In the genomic region with DNA sequence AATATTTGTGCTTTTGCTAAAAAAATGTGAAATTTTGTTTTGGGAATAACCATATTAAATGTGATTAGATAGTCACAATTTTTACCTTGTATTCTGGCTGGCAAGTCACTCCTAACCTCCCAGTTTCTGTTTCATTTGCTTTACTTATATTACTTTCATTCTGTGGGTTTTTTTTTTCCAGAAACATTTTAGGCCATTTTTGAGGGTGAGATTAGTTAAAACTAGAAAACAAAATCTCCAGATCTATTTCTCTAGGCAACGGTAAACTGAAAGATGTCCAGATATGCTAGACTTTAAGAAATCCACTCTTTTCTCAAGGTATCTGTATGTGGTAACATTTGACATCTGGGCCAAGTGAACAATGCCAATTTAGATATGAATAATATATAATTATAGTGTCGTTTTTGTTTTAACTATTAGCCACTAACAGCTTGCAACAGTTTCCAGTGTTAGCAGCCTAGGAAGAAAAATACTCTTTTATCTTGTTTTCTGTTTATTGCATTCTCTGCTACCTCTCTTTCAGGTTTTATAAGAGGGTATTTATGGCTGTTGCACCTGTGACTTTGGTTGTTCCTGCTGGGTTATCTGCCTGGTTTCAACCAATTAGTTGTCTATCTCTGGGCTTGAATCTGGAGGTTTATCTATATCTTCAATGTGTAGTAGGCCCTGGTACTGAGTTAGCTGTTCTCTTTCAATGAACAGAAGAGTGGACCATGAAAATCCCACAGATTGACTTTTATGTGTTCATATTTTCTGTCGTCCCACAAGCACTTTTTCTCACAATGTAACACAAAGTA, we compare ENCODE assay signal across 26 cellular contexts.
"Had no signal": no experiment of that assay in that cellular context is flagged by ENCODE, and none has a peak within 500 bp of the region (broad histone marks: within the 10 kb centered on the region; RNA-seq: fewer than 3 reads in every experiment).

No MANE protein-coding gene starts in this region.

- H3K9me3 Mint-ChIP-seq: activated naive CD4-positive, alpha-beta T cell treated with anti-CD3 and anti-CD28 coated beads, Interleukin-2, amount 10 ng/mL, durations not matched to agents 7 days and 5 days; activated naive CD8-positive, alpha-beta T cell treated with anti-CD3 and anti-CD28 coated beads, Interleukin-2, amount 10 ng/mL, durations not matched to agents 7 days and 5 days; activated T-helper 1 cell treated with anti-CD3 and anti-CD28 coated beads, Interleukin-12 subunit alpha, Interleukin-12 subunit beta, Interleukin-2, Interleukin-4 antibody, amounts not matched to agents 30 ng/mL and 10 ng/mL and 1 ng/mL, durations not matched to agents 14 hours and 24 hours and 36 hours; nephron progenitor cell had no signal

- H3K4me3 Mint-ChIP-seq: activated CD4-positive, alpha-beta T cell treated with anti-CD3 and anti-CD28 coated beads for 36 hours; activated naive CD4-positive, alpha-beta T cell treated with anti-CD3 and anti-CD28 coated beads, Interleukin-2, amount 10 ng/mL, durations not matched to agents 7 days and 5 days; activated naive CD8-positive, alpha-beta T cell treated with anti-CD3 and anti-CD28 coated beads, Interleukin-2, amount 10 ng/mL, durations not matched to agents 7 days and 5 days; activated T-helper 1 cell treated with anti-CD3 and anti-CD28 coated beads, Interleukin-12 subunit alpha, Interleukin-12 subunit beta, Interleukin-2, Interleukin-4 antibody, amounts not matched to agents 30 ng/mL and 10 ng/mL and 1 ng/mL, durations not matched to agents 14 hours and 24 hours and 36 hours; nephron progenitor cell had no signal

- H3K36me3 ChIP-seq: brain microvascular endothelial cell, gastrocnemius medialis, left ventricle myocardium inferior, neutrophil, right lobe of liver, thoracic aorta had no signal

- H3K4me1 Mint-ChIP-seq: activated CD4-positive, alpha-beta T cell treated with anti-CD3 and anti-CD28 coated beads for 36 hours; activated naive CD4-positive, alpha-beta T cell treated with anti-CD3 and anti-CD28 coated beads, Interleukin-2, amount 10 ng/mL, durations not matched to agents 7 days and 5 days; activated naive CD8-positive, alpha-beta T cell treated with anti-CD3 and anti-CD28 coated beads, Interleukin-2, amount 10 ng/mL, durations not matched to agents 7 days and 5 days; nephron progenitor cell had no signal

- H3K9me3 ChIP-seq: gastrocnemius medialis, left ventricle myocardium inferior, neutrophil, right lobe of liver, thoracic aorta had no signal

- H3K27ac ChIP-seq: brain microvascular endothelial cell, coronary artery, dorsolateral prefrontal cortex, gastrocnemius medialis, left ventricle myocardium inferior, neutrophil, right lobe of liver, thoracic aorta had no signal

- H3K4me1 ChIP-seq: left ventricle myocardium inferior, right lobe of liver had no signal

- H3K4me3 ChIP-seq: coronary artery, dorsolateral prefrontal cortex, gastrocnemius medialis, left ventricle myocardium inferior, lung, right lobe of liver, thoracic aorta had no signal

- H3K27ac Mint-ChIP-seq: activated CD4-positive, alpha-beta T cell treated with anti-CD3 and anti-CD28 coated beads for 36 hours; activated naive CD4-positive, alpha-beta T cell treated with anti-CD3 and anti-CD28 coated beads, Interleukin-2, amount 10 ng/mL, durations not matched to agents 7 days and 5 days; activated naive CD8-positive, alpha-beta T cell treated with anti-CD3 and anti-CD28 coated beads, Interleukin-2, amount 10 ng/mL, durations not matched to agents 7 days and 5 days; activated T-helper 1 cell treated with anti-CD3 and anti-CD28 coated beads, Interleukin-12 subunit alpha, Interleukin-12 subunit beta, Interleukin-2, Interleukin-4 antibody, amounts not matched to agents 30 ng/mL and 10 ng/mL and 1 ng/mL, durations not matched to agents 14 hours and 24 hours and 36 hours; nephron progenitor cell had no signal

- DNase-seq: activated CD4-positive, alpha-beta T cell treated with anti-CD3 and anti-CD28 coated beads for 36 hours; activated CD4-positive, alpha-beta T cell treated with anti-CD3 and anti-CD28 coated beads, Interleukin-2, amount 50 U/mL, for 48 hours; activated CD4-positive, CD25-positive, alpha-beta regulatory T cell; activated CD8-positive, alpha-beta memory T cell treated with anti-CD3 and anti-CD28 coated beads, Interleukin-2, amount 50 U/mL, for 4 hours; activated effector memory CD4-positive, alpha-beta T cell treated with anti-CD3 and anti-CD28 coated beads, Interleukin-2, amount 50 U/mL, for 16 hours; activated naive CD4-positive, alpha-beta T cell treated with anti-CD3 and anti-CD28 coated beads, Interleukin-2, amount 10 ng/mL, durations not matched to agents 7 days and 5 days; activated naive CD8-positive, alpha-beta T cell treated with anti-CD3 and anti-CD28 coated beads, Interleukin-2, amount 10 ng/mL, durations not matched to agents 7 days and 5 days; activated T-cell treated with anti-CD3 and anti-CD28 coated beads, Interleukin-2, amount 50 U/mL, for 1 hour; brain microvascular endothelial cell; dorsolateral prefrontal cortex; effector memory CD4-positive, alpha-beta T cell; erythroblast; gastrocnemius medialis; glutamatergic neuron; left ventricle myocardium inferior; mesendoderm; nephron progenitor cell; right lobe of liver; stimulated activated CD4-positive, alpha-beta T cell treated with anti-CD3 and anti-CD28 coated beads, Interleukin-2, amount 100 ng/mL, for 48 hours; stimulated activated naive CD4-positive, alpha-beta T cell treated with Interleukin-2 at 50 U/mL for 16 hours; trophoblast cell had no signal

- H3K36me3 Mint-ChIP-seq: activated naive CD4-positive, alpha-beta T cell treated with anti-CD3 and anti-CD28 coated beads, Interleukin-2, amount 10 ng/mL, durations not matched to agents 7 days and 5 days; activated naive CD8-positive, alpha-beta T cell treated with anti-CD3 and anti-CD28 coated beads, Interleukin-2, amount 10 ng/mL, durations not matched to agents 7 days and 5 days had no signal

- H3K27me3 Mint-ChIP-seq: activated CD4-positive, alpha-beta T cell treated with anti-CD3 and anti-CD28 coated beads for 36 hours; activated naive CD4-positive, alpha-beta T cell treated with anti-CD3 and anti-CD28 coated beads, Interleukin-2, amount 10 ng/mL, durations not matched to agents 7 days and 5 days; activated naive CD8-positive, alpha-beta T cell treated with anti-CD3 and anti-CD28 coated beads, Interleukin-2, amount 10 ng/mL, durations not matched to agents 7 days and 5 days had no signal

- H3K27me3 ChIP-seq: brain microvascular endothelial cell, dorsolateral prefrontal cortex, gastrocnemius medialis, neutrophil, right lobe of liver had no signal

- ATAC-seq: activated CD4-positive, alpha-beta T cell treated with anti-CD3 and anti-CD28 coated beads for 36 hours; gastrocnemius medialis; right lobe of liver had no signal
